ENCODE assay signal across 25 cellular contexts in genomic region chr11:86753376-86753775, GRCh38.
"Had no signal": no experiment of that assay in that cellular context is flagged by ENCODE, and none has a peak within 500 bp of the region (broad histone marks: within the 10 kb centered on the region; RNA-seq: fewer than 3 reads in every experiment).

No MANE protein-coding gene starts in this region.

- H3K27ac Mint-ChIP-seq: effector memory CD8-positive, alpha-beta T cell; naive thymus-derived CD4-positive, alpha-beta T cell; nephron; neural progenitor cell; stimulated activated naive CD8-positive, alpha-beta T cell treated with anti-CD3 and anti-CD28 coated beads, Interleukin-15, amount 100 ng/mL, for 72 hours had no signal

- FAIRE-seq: endometrium, kidney had no signal

- H3K4me2 ChIP-seq: neural progenitor cell had no signal

- H3K4me3 Mint-ChIP-seq: central memory CD8-positive, alpha-beta T cell; effector memory CD8-positive, alpha-beta T cell; naive thymus-derived CD4-positive, alpha-beta T cell; nephron; neural progenitor cell; stimulated activated naive CD8-positive, alpha-beta T cell treated with anti-CD3 and anti-CD28 coated beads, Interleukin-15, amount 100 ng/mL, for 72 hours had no signal

- H3K9me3 Mint-ChIP-seq: central memory CD8-positive, alpha-beta T cell; effector memory CD8-positive, alpha-beta T cell; stimulated activated naive CD8-positive, alpha-beta T cell treated with anti-CD3 and anti-CD28 coated beads, Interleukin-15, amount 100 ng/mL, for 72 hours had no signal

- H3K4me1 ChIP-seq: gastrocnemius medialis, left lung, neural progenitor cell, psoas muscle, thyroid gland had no signal

- H3K27ac ChIP-seq: gastrocnemius medialis, left lung, neural progenitor cell, ovary, psoas muscle, skin epidermis, thyroid gland had no signal

- H3K4me3 ChIP-seq: gastrocnemius medialis, left lung, neural progenitor cell, ovary, psoas muscle, skin epidermis, thyroid gland had no signal

- H3K36me3 Mint-ChIP-seq: naive thymus-derived CD4-positive, alpha-beta T cell; neural progenitor cell had no signal

- H3K9me3 ChIP-seq: gastrocnemius medialis, left lung, ovary, psoas muscle, thyroid gland had no signal

- H3K27me3 ChIP-seq: gastrocnemius medialis, left lung, neural progenitor cell, ovary, thyroid gland had no signal

- H2AFZ ChIP-seq: neural progenitor cell had no signal

- H3K9ac ChIP-seq: neural progenitor cell had no signal

- DNase-seq: cortex of kidney; effector memory CD8-positive, alpha-beta T cell; gastrocnemius medialis; head of caudate nucleus; kidney; left lung; mesendoderm; midbrain; naive thymus-derived CD4-positive, alpha-beta T cell; nucleus accumbens; ovary; posterior cingulate gyrus; psoas muscle; right cardiac atrium; stimulated activated CD4-positive, alpha-beta T cell treated with anti-CD3 and anti-CD28 coated beads, Interleukin-15, amount 100 ng/mL, for 24 hours; stimulated activated CD4-positive, alpha-beta T cell treated with anti-CD3 and anti-CD28 coated beads, Interleukin-2, amount 100 ng/mL, for 48 hours; stimulated activated naive CD4-positive, alpha-beta T cell; stimulated activated naive CD8-positive, alpha-beta T cell treated with anti-CD3 and anti-CD28 coated beads, Interleukin-15, amount 100 ng/mL, for 72 hours; thyroid gland; trophoblast cell had no signal

- H3K4me1 Mint-ChIP-seq: central memory CD8-positive, alpha-beta T cell; naive thymus-derived CD4-positive, alpha-beta T cell; stimulated activated naive CD8-positive, alpha-beta T cell treated with anti-CD3 and anti-CD28 coated beads, Interleukin-15, amount 100 ng/mL, for 72 hours had no signal

- H3K27me3 Mint-ChIP-seq: central memory CD8-positive, alpha-beta T cell had no signal

- H3K36me3 ChIP-seq: gastrocnemius medialis, left lung, neural progenitor cell, ovary, thyroid gland had no signal
